19 cellular contexts compared by ENCODE assay signal in genomic region chr6:13181398-13181797, GRCh38.
DNase-seq lines count a peak whose midpoint lies in the region; ATAC-seq and TF ChIP-seq lines count a peak whose summit lies in the region.
"Had no signal": no experiment of that assay in that cellular context is flagged by ENCODE, and none has a peak within 500 bp of the region (broad histone marks: within the 10 kb centered on the region; RNA-seq: fewer than 3 reads in every experiment).

No MANE protein-coding gene starts in this region.

- intact Hi-C loops in gastrocnemius medialis (cut with DNase I; ENCODE audit: low total_unique reads): no loop called here
- intact Hi-C loops in CD4-positive, alpha-beta T cell (cut with DNase I, micrococcal nuclease): no loop called here

- H3K9me3 Mint-ChIP-seq in nephron progenitor cell: no peaks in the 10 kb centered on the region
- no peaks in the 10 kb centered on the region for H3K9me3 Mint-ChIP-seq in CD4-positive, alpha-beta T cell

- H3K27ac Mint-ChIP-seq in nephron progenitor cell: no peak overlapping the region
- H3K27ac Mint-ChIP-seq in CD4-positive, alpha-beta T cell: no peak overlapping the region

- no peaks in the 10 kb centered on the region for H3K4me1 ChIP-seq in gastrocnemius medialis
- H3K4me1 ChIP-seq: A549 had no signal

- DNase-seq in COLO829 (ENCODE audit: low spot score) (peak; percentile 65), NCI-H69 (lab: John Stamatoyannopoulos, UW) (peak; percentile 7), brain microvascular endothelial cell (no peak), nephron progenitor cell (peak; percentile 33), gastrocnemius medialis (no peak), cortex of kidney (lab: John Stamatoyannopoulos, UW) (no peak)
- no peak for DNase-seq in CD4-positive, alpha-beta T cell
- DNase-seq: COR-L47; H7; NCI-H1105 treated with DMSO at 0.1 percent for 48 hours; NCI-H1694 treated with DMSO at 0.1 percent for 48 hours; NCI-H2107; NCI-H526 treated with DMSO at 0.1 percent for 48 hours; NK-92 treated with Interleukin-12 subunit alpha and Interleukin-12 subunit beta, amount 100 ng/mL, for 24 hours; OCI-M1; SIG-M5 had no signal

- TF ChIP-seq CTCF in brain microvascular endothelial cell (IDR thresholded peaks at IDR 0.05; ENCODE audit: low read depth, low read length, missing control alignments): no peak
- TF ChIP-seq CTCF in nephron progenitor cell (IDR thresholded peaks at IDR 0.05): no peak
- no peak for TF ChIP-seq CTCF in gastrocnemius medialis (IDR thresholded peaks at IDR 0.05 in 4 of 5, conservative IDR thresholded peaks at IDR 0.05 in 1 of 5)
- no peak for TF ChIP-seq CTCF in CD4-positive, alpha-beta T cell (IDR thresholded peaks at IDR 0.05)

- H3K4me1 Mint-ChIP-seq in nephron progenitor cell: peaks cover 36% of the 10 kb centered on the region
- H3K4me1 Mint-ChIP-seq in CD4-positive, alpha-beta T cell (ENCODE audit: low read depth): peaks cover 6% of the 10 kb centered on the region

- no peaks in the 10 kb centered on the region for H3K36me3 ChIP-seq in brain microvascular endothelial cell (replicated peaks)
- no peaks in the 10 kb centered on the region for H3K36me3 ChIP-seq in gastrocnemius medialis

- H3K9me3 ChIP-seq in gastrocnemius medialis: no peaks in the 10 kb centered on the region
- H3K9me3 ChIP-seq in CD4-positive, alpha-beta T cell (ENCODE audit: control insufficient read depth, low read length): no peaks in the 10 kb centered on the region
- H3K9me3 ChIP-seq: A549 had no signal

- peaks cover 8% of the 10 kb centered on the region for H3K27me3 Mint-ChIP-seq in nephron progenitor cell (ENCODE audit: low read depth, poor library complexity)
- peaks cover 5% of the 10 kb centered on the region for H3K27me3 Mint-ChIP-seq in CD4-positive, alpha-beta T cell

- H3K27ac ChIP-seq in brain microvascular endothelial cell (no peak overlapping the region), gastrocnemius medialis (no peak overlapping the region)
- no peak overlapping the region for H3K27ac ChIP-seq in CD4-positive, alpha-beta T cell (ENCODE audit: low read depth, low read length)
- H3K27ac ChIP-seq: A549, C4-2B had no signal

- CTCF ChIA-PET in CD4-positive, alpha-beta T cell (lab: Charles Lee): no interaction called here

- no peak for TF ChIP-seq POLR2A in gastrocnemius medialis (IDR thresholded peaks at IDR 0.05)

- H3K36me3 Mint-ChIP-seq in nephron progenitor cell (ENCODE audit: low read depth): no peaks in the 10 kb centered on the region
- H3K36me3 Mint-ChIP-seq in CD4-positive, alpha-beta T cell (ENCODE audit: low read depth): no peaks in the 10 kb centered on the region

- in situ Hi-C loops in brain microvascular endothelial cell (cut with HindIII; ENCODE audit: low pct_ligation_motif_present, low sequenced_read_pairs) (no loop called here), gastrocnemius medialis (cut with MboI; ENCODE audit: low sequenced_read_pairs in 4 of 4) (no loop called here)

- POLR2A ChIA-PET in CD4-positive, alpha-beta T cell (lab: Charles Lee): no interaction called here

- H3K27me3 ChIP-seq in brain microvascular endothelial cell (replicated peaks) (no peaks in the 10 kb centered on the region), gastrocnemius medialis (no peaks in the 10 kb centered on the region)
- peaks cover under 1% of the 10 kb centered on the region for H3K27me3 ChIP-seq in CD4-positive, alpha-beta T cell (ENCODE audit: control insufficient read depth, insufficient read depth, low read length)

- no peak overlapping the region for H3K4me3 Mint-ChIP-seq in nephron progenitor cell
- H3K4me3 Mint-ChIP-seq in CD4-positive, alpha-beta T cell: no peak overlapping the region

- H3K4me3 ChIP-seq in brain microvascular endothelial cell (ENCODE audit: low read depth, low read length) (peak overlapping the region; percentile 1), gastrocnemius medialis (no peak overlapping the region)
- H3K4me3 ChIP-seq: A549 had no signal

- ATAC-seq in gastrocnemius medialis: no peak
- ATAC-seq in CD4-positive, alpha-beta T cell (ENCODE audit: poor library complexity): no peak
- no peak for ATAC-seq in HG03196 (IDR thresholded peaks at IDR 0.05; ENCODE audit: unreplicated experiment)
- ATAC-seq: A549 had no signal

Comparison
In these comparisons a context has a peak if more than half of its experiments do, and no peak if none do; other contexts are left out.
1. DNase-seq: peak in COLO829 (single experiment), NCI-H69 (single experiment) and nephron progenitor cell (single experiment); none in brain microvascular endothelial cell (single experiment), gastrocnemius medialis (0 of 2), CD4-positive, alpha-beta T cell (0 of 10) and cortex of kidney (single experiment).